Comparison of ENCODE assay signal across 20 cellular contexts in the genomic region with DNA sequence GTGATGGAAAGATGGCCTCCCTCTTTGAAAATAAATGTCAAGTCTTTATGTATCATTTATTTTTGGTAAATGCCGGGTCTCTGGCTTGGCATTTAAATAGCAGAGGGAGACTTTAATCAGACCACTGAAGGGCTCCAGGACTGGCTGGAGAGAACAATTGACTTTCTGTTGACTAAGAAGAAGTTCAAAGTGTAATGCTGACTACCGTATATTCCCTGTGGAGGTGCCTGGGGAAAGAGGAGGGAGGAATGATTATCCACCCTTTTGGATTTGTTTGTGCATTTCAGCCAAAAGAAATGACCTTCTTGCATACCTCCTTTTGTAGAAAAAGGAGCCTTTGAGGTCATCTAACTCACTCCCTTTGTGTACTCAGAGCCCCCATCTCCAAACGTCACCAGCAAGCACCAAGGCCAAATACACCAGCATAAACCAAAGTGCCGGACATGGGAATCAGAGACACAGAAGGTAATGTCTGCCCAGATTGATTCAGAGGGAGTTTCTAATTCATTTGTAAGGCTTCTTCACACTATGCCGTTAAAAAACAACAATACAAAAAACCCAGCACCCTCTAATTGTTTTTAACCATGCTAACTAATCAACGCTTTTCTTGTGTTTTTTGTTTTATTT.
"Had no signal": no experiment of that assay in that cellular context is flagged by ENCODE, and none has a peak within 500 bp of the region (broad histone marks: within the 10 kb centered on the region; RNA-seq: fewer than 3 reads in every experiment).

No MANE protein-coding gene starts in this region.

- H3K27me3 Mint-ChIP-seq: stimulated activated memory B cell treated with anti-CD40 and anti-IgM and Interleukin-4, amounts not matched to agents 10 μg/mL and 1 μg/mL and 100 μg/mL, for 72 hours had no signal

- H3K27ac ChIP-seq: foreskin keratinocyte, hepatocyte, psoas muscle, spleen, tibial artery, upper lobe of left lung, vagina had no signal

- ATAC-seq: foreskin keratinocyte; left colon; naive thymus-derived CD4-positive, alpha-beta T cell; psoas muscle; sciatic nerve; stimulated activated memory B cell treated with anti-CD40 and anti-IgM and Interleukin-4, amounts not matched to agents 10 μg/mL and 1 μg/mL and 100 μg/mL, for 72 hours had no signal

- DNase-seq: foreskin keratinocyte; kidney; left colon; mesendoderm; naive thymus-derived CD4-positive, alpha-beta T cell; nephron progenitor cell; psoas muscle; retina; spleen; stimulated activated CD4-positive, alpha-beta T cell treated with anti-CD3 and anti-CD28 coated beads, Interleukin-15, amount 100 ng/mL, for 24 hours; stimulated activated CD4-positive, alpha-beta T cell treated with anti-CD3 and anti-CD28 coated beads, Interleukin-1b, Interleukin-23, amount 100 ng/mL, for 48 hours; stimulated activated CD4-positive, alpha-beta T cell treated with anti-CD3 and anti-CD28 coated beads, Interleukin-4, amount 100 ng/mL, for 24 hours; tibial artery; upper lobe of left lung had no signal

- H3K4me1 Mint-ChIP-seq: nephron progenitor cell; stimulated activated memory B cell treated with anti-CD40 and anti-IgM and Interleukin-4, amounts not matched to agents 10 μg/mL and 1 μg/mL and 100 μg/mL, for 72 hours had no signal

- H3K4me3 Mint-ChIP-seq: dendritic cell treated with granulocyte-macrophage colony-stimulating factor and Interleukin-4, amounts not matched to agents 40 ng/mL and 50 ng/mL, for 4 days; nephron progenitor cell; stimulated activated memory B cell treated with anti-CD40 and anti-IgM and Interleukin-4, amounts not matched to agents 10 μg/mL and 1 μg/mL and 100 μg/mL, for 72 hours; stimulated activated naive CD8-positive, alpha-beta T cell treated with anti-CD3 and anti-CD28 coated beads, Interleukin-15, Interleukin-2, amounts not matched to agents 100 ng/mL and 50 ng/mL, for 24 hours had no signal

- H3K36me3 Mint-ChIP-seq: stimulated activated memory B cell treated with anti-CD40 and anti-IgM and Interleukin-4, amounts not matched to agents 10 μg/mL and 1 μg/mL and 100 μg/mL, for 72 hours had no signal

- H3K36me3 ChIP-seq: spleen, tibial artery, upper lobe of left lung, vagina had no signal

- H3K27ac Mint-ChIP-seq: dendritic cell treated with granulocyte-macrophage colony-stimulating factor and Interleukin-4, amounts not matched to agents 40 ng/mL and 50 ng/mL, for 4 days; nephron progenitor cell; stimulated activated memory B cell treated with anti-CD40 and anti-IgM and Interleukin-4, amounts not matched to agents 10 μg/mL and 1 μg/mL and 100 μg/mL, for 72 hours; stimulated activated naive CD8-positive, alpha-beta T cell treated with anti-CD3 and anti-CD28 coated beads, Interleukin-15, Interleukin-2, amounts not matched to agents 100 ng/mL and 50 ng/mL, for 24 hours had no signal

- H3K9me3 ChIP-seq: vagina had no signal

- H3K9me3 Mint-ChIP-seq: stimulated activated naive CD8-positive, alpha-beta T cell treated with anti-CD3 and anti-CD28 coated beads, Interleukin-15, Interleukin-2, amounts not matched to agents 100 ng/mL and 50 ng/mL, for 24 hours had no signal
